In the genomic region with DNA sequence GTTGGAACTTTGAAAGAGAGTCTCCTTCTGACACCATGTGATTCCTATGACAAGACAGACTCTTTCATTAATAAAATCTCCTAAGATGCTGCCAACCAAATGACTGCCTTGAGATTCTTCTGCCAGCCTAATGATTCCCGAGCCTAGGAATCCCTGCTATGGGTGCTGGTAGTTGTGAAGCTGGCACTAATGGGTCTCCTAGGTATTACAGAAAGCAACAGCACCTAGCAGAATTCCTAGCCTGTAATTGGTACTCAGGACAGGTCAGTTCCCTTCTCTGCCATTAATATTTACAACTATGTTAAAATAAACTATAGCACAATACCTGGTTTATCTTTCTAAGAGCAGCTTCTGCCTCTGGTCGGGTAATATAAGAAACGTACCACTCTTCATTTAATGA, we compare ENCODE assay signal across 1 cellular context.
TF ChIP-seq lines count a peak whose summit lies in the region.

No MANE protein-coding gene starts in this region.

TF ChIP-seq in WTC11, 78 proteins besides CTCF, POLR2A, EP300 and RAD21:
- no peak for TF ChIP-seq TEAD1 (CRISPR knock-in tag; IDR thresholded peaks at IDR 0.05)
- no peak for TF ChIP-seq ZNF317 (CRISPR knock-in tag; IDR thresholded peaks at IDR 0.05; ENCODE audit: borderline replicate concordance, low read depth)
- TF ChIP-seq, protein P1, sequence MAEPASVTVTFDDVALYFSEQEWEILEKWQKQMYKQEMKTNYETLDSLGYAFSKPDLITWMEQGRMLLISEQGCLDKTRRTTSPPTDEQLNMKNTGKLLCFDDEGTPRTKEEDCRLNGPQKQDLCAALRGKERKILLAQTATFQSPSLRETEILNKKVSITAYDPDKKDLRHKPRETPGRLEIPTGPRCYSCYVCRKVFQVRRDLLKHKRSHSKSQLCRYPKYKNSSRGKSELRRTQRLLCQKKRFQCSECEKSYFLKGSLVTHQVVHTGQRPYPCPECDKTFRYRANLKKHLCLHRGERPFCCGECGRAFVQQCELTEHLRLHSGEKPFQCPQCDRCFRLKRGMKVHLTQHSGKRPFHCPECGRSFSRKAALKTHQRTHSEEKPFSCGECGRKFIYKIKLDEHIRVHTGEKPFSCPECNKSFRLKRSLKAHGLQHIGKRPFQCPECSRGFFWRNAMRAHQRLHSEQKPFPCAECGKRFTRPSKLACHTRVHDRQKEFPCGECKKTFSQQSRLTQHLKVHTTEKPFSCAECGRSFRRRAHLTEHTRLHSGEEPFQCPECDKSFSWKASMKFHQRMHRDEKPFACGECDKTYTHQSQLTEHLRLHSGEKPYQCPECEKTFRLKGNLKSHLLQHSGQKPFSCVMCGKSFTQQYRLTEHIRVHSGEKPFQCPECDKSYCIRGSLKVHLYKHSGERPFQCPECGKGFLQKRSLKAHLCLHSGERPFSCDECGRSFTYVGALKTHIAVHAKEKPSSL (CRISPR knock-in tag; conservative IDR thresholded peaks at IDR 0.05): no peak
- TF ChIP-seq NFYB (CRISPR knock-in tag; conservative IDR thresholded peaks at IDR 0.05; ENCODE audit: low read depth): no peak
- TF ChIP-seq SOX15 (CRISPR knock-in tag; IDR thresholded peaks at IDR 0.05): no peak
- TF ChIP-seq JUN (CRISPR knock-in tag; IDR thresholded peaks at IDR 0.05): no peak
- TF ChIP-seq NFE2L1 (CRISPR knock-in tag; IDR thresholded peaks at IDR 0.05): no peak
- TF ChIP-seq SP1 (CRISPR knock-in tag; conservative IDR thresholded peaks at IDR 0.05): no peak
- no peak for TF ChIP-seq E2F5 (CRISPR knock-in tag; IDR thresholded peaks at IDR 0.05)
- TF ChIP-seq GTF2I (CRISPR knock-in tag; conservative IDR thresholded peaks at IDR 0.05): no peak
- no peak for TF ChIP-seq ZNF423 (CRISPR knock-in tag; IDR thresholded peaks at IDR 0.05)
- no peak for TF ChIP-seq STAT6 (CRISPR knock-in tag; conservative IDR thresholded peaks at IDR 0.05; ENCODE audit: low read depth)
- TF ChIP-seq OVOL2 (CRISPR knock-in tag; IDR thresholded peaks at IDR 0.05; ENCODE audit: borderline replicate concordance): no peak
- no peak for TF ChIP-seq FOXK1 (CRISPR knock-in tag; IDR thresholded peaks at IDR 0.05)
- no peak for TF ChIP-seq NR1H2 (CRISPR knock-in tag; IDR thresholded peaks at IDR 0.05)
- no peak for TF ChIP-seq ZNF416 (CRISPR knock-in tag; IDR thresholded peaks at IDR 0.05)
- no peak for TF ChIP-seq JAZF1 (CRISPR knock-in tag; IDR thresholded peaks at IDR 0.05)
- TF ChIP-seq, protein P2, sequence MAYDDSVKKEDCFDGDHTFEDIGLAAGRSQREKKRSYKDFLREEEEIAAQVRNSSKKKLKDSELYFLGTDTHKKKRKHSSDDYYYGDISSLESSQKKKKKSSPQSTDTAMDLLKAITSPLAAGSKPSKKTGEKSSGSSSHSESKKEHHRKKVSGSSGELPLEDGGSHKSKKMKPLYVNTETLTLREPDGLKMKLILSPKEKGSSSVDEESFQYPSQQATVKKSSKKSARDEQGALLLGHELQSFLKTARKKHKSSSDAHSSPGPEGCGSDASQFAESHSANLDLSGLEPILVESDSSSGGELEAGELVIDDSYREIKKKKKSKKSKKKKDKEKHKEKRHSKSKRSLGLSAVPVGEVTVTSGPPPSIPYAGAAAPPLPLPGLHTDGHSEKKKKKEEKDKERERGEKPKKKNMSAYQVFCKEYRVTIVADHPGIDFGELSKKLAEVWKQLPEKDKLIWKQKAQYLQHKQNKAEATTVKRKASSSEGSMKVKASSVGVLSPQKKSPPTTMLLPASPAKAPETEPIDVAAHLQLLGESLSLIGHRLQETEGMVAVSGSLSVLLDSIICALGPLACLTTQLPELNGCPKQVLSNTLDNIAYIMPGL (CRISPR knock-in tag; IDR thresholded peaks at IDR 0.05): no peak
